In genomic region chr19:10927691-10928562, GRCh38 we compare ENCODE assay signal across 8 cellular contexts. TPM values are rescaled to one million over a fixed set of nuclear protein-coding genes. Genes with fewer than 3 reads are reported as not detected.
DNase-seq lines count a peak whose midpoint lies in the region; ATAC-seq and TF ChIP-seq lines count a peak whose summit lies in the region.

No MANE protein-coding gene starts in this region.

- peak overlapping the region; percentile 91 for H3K27ac Mint-ChIP-seq in activated T-cell treated with anti-CD3 and anti-CD28 coated beads, Interleukin-2, amount 50 U/mL, for 72 hours

- intact Hi-C loops in spleen (cut with DNase I; ENCODE audit: low total_unique reads) = no loop called here
- intact Hi-C loops in head of caudate nucleus (cut with DNase I) = loop anchor here (10.0 kb wide), 1 partner anchor 53 kb away; the partner anchor contains the start of gene CARM1

- H3K36me3 Mint-ChIP-seq in activated T-cell treated with anti-CD3 and anti-CD28 coated beads, Interleukin-2, amount 50 U/mL, for 72 hours (ENCODE audit: insufficient read depth in 2 of 2) = peaks cover 0 to 5% of the 10 kb centered on the region in 2 donors

- H3K27me3 Mint-ChIP-seq in activated T-cell treated with anti-CD3 and anti-CD28 coated beads, Interleukin-2, amount 50 U/mL, for 72 hours (ENCODE audit: low read depth) = no peaks in the 10 kb centered on the region

- TF ChIP-seq POLR2A in spleen (IDR thresholded peaks at IDR 0.05) = no peak

- no peaks in the 10 kb centered on the region for H3K27me3 ChIP-seq in spleen (replicated peaks in 1 of 7)

- peak overlapping the region; percentile 79 to 100 (median 98) for H3K4me3 ChIP-seq in spleen

- DNase-seq in activated T-cell treated with anti-CD3 and anti-CD28 coated beads, Interleukin-2, amount 50 U/mL, for 72 hours = peak in 1 of 2 donors; percentile 15
- DNase-seq in hepatic stellate cell (ENCODE audit: low spot score) (peak; percentile 54), spleen (no peak), head of caudate nucleus (no peak), SHP77 treated with DMSO at 0.1 percent for 48 hours (lab: John Stamatoyannopoulos, UW) (no peak)

- peaks cover 27% of the 10 kb centered on the region for H3K4me1 Mint-ChIP-seq in activated T-cell treated with anti-CD3 and anti-CD28 coated beads, Interleukin-2, amount 50 U/mL, for 72 hours (ENCODE audit: low read depth)

- H3K4me1 ChIP-seq in ES-I3 (ENCODE audit: insufficient read depth, low read length) (no peaks in the 10 kb centered on the region), spleen (peaks cover 14 to 50% (median 37%) of the 10 kb centered on the region in 6 donors)

- H3K36me3 ChIP-seq in ES-I3 (ENCODE audit: insufficient read depth, low read length) = peaks cover 4% of the 10 kb centered on the region
- peaks cover 0 to 64% (median 20%) of the 10 kb centered on the region in 6 donors for H3K36me3 ChIP-seq in spleen

- H3K9me3 ChIP-seq in ES-I3 (ENCODE audit: control insufficient read depth, insufficient read depth, low read length) = no peaks in the 10 kb centered on the region
- no peaks in the 10 kb centered on the region for H3K9me3 ChIP-seq in spleen

- no peaks in the 10 kb centered on the region for H3K9me3 Mint-ChIP-seq in activated T-cell treated with anti-CD3 and anti-CD28 coated beads, Interleukin-2, amount 50 U/mL, for 72 hours

- no peak for TF ChIP-seq CTCF in spleen (IDR thresholded peaks at IDR 0.05 in 8 of 11, conservative IDR thresholded peaks at IDR 0.05 in 3 of 11)

- peak overlapping the region; percentile 73 to 92 (median 86) for H3K27ac ChIP-seq in spleen

- H3K4me3 Mint-ChIP-seq in activated T-cell treated with anti-CD3 and anti-CD28 coated beads, Interleukin-2, amount 50 U/mL, for 72 hours = peak overlapping the region; percentile 93 to 94

- H3K9ac ChIP-seq in ES-I3 (ENCODE audit: low read depth, low read length) = peak overlapping the region; percentile 72

- ATAC-seq in HG03280 (IDR thresholded peaks at IDR 0.05; ENCODE audit: unreplicated experiment) = peak; percentile 3
- peak; percentile 1 to 42 for ATAC-seq in activated T-cell treated with anti-CD3 and anti-CD28 coated beads, Interleukin-2, amount 50 U/mL, for 72 hours (replicated peaks in 1 of 2)
- no peak for ATAC-seq in HG03442 (IDR thresholded peaks at IDR 0.05; ENCODE audit: unreplicated experiment)

- 10 to 12% (median 11%) methylated on average over 20 to 48 of the region's 48 CpGs for WGBS in spleen, 5 donors

RNA-seq across cellular contexts. Expression of gene YIPF2, which starts 0.5 kb away (rescaled TPM):
- total RNA-seq in activated T-cell treated with anti-CD3 and anti-CD28 coated beads, Interleukin-2, amount 50 U/mL, for 72 hours = 10 to 100 TPM; 47.0 to 47.9 TPM
- total RNA-seq in spleen = 10 to 100 TPM; 24.1 to 42.3 (median 29.8) TPM
- polyA plus RNA-seq in spleen = 10 to 100 TPM; 12.5 to 28.6 (median 16.8) TPM

RNA-seq across cellular contexts. Expression of gene TIMM29, which starts 0.7 kb away (rescaled TPM):
- 10 to 100 TPM; 20.3 to 20.9 TPM for total RNA-seq in activated T-cell treated with anti-CD3 and anti-CD28 coated beads, Interleukin-2, amount 50 U/mL, for 72 hours
- 10 to 100 TPM; 18.0 to 24.3 (median 21.3) TPM for total RNA-seq in spleen
- polyA plus RNA-seq in spleen = 10 to 100 TPM in 2 of 3 donors, 1 to 10 TPM in 1; 6.8 to 15.1 (median 12.9) TPM

RNA-seq across cellular contexts. Expression of gene SMARCA4, which starts 32.9 kb away (rescaled TPM):
- 10 to 100 TPM; 80.5 to 83.2 TPM for total RNA-seq in activated T-cell treated with anti-CD3 and anti-CD28 coated beads, Interleukin-2, amount 50 U/mL, for 72 hours
- 10 to 100 TPM; 61.5 to 95.6 (median 67.0) TPM for total RNA-seq in spleen
- 10 to 100 TPM; 41.6 to 69.6 (median 58.4) TPM for polyA plus RNA-seq in spleen

RNA-seq across cellular contexts. Expression of gene CARM1, which starts 56.6 kb away (rescaled TPM):
- 10 to 100 TPM; 85.0 to 99.5 TPM for total RNA-seq in activated T-cell treated with anti-CD3 and anti-CD28 coated beads, Interleukin-2, amount 50 U/mL, for 72 hours
- 10 to 100 TPM; 18.2 to 32.0 (median 29.4) TPM for total RNA-seq in spleen
- 10 to 100 TPM; 13.6 to 25.7 (median 13.7) TPM for polyA plus RNA-seq in spleen
